ENCODE assay signal across 22 cellular contexts in the genomic region with DNA sequence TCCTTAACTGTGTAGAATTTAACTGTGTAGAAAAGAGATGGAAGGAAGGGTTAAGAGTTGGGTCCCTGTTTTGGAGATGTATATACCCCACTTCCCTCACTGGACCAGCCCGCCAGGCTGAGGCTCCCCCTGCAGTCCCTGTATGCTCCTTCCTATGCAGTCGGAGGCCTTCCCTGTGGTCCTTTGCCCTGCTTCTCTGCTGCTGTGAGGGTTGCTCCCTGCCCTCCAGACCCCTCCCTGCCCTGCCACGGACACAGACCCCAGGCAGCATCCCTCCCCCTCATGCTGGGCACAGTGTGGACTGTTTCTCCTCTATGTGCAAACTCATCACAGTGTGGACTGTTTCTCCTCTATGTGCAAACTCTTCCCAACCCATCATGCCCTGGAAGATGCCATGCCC.
"Had no signal": no experiment of that assay in that cellular context is flagged by ENCODE, and none has a peak within 500 bp of the region (broad histone marks: within the 10 kb centered on the region; RNA-seq: fewer than 3 reads in every experiment).

No MANE protein-coding gene starts in this region.

- H3K9me3 ChIP-seq: psoas muscle, sigmoid colon, stomach, thoracic aorta, transverse colon had no signal

- H3K9ac ChIP-seq: parathyroid adenoma had no signal

- ATAC-seq: left colon, psoas muscle had no signal

- H3K9me3 Mint-ChIP-seq: naive B cell had no signal

- H3K4me1 Mint-ChIP-seq: naive B cell had no signal

- H3K27me3 ChIP-seq: hepatocyte, sigmoid colon, transverse colon had no signal

- H3K27ac ChIP-seq: hepatocyte, parathyroid adenoma, psoas muscle, sigmoid colon, skin epidermis, stomach, thoracic aorta, transverse colon had no signal

- H3K36me3 ChIP-seq: sigmoid colon, stomach, thoracic aorta, transverse colon had no signal

- H3K4me3 ChIP-seq: hepatocyte, psoas muscle, sigmoid colon, skin epidermis, stomach, thoracic aorta, transverse colon had no signal

- DNase-seq: cerebellar nuclear complex; dermis blood vessel endothelial cell; effector CD4-positive, alpha-beta T cell; foreskin melanocyte; head of caudate nucleus; kidney; left colon; mesendoderm; naive B cell; occipital lobe; psoas muscle; retina; sigmoid colon; stimulated activated CD4-positive, alpha-beta T cell treated with anti-CD3 and anti-CD28 coated beads, Interleukin-12 subunit alpha, Interleukin-12 subunit beta, amount 100 ng/mL, for 4 hours; stimulated activated naive CD4-positive, alpha-beta T cell; stomach; substantia nigra; transverse colon had no signal

- H3K4me3 Mint-ChIP-seq: naive B cell had no signal

- H3K36me3 Mint-ChIP-seq: naive B cell had no signal
